ENCODE assay signal across 14 cellular contexts in genomic region chr9:124339603-124340146, GRCh38.
"Had no signal": no experiment of that assay in that cellular context is flagged by ENCODE, and none has a peak within 500 bp of the region (broad histone marks: within the 10 kb centered on the region; RNA-seq: fewer than 3 reads in every experiment).

No MANE protein-coding gene starts in this region.

- ATAC-seq: activated T-cell treated with anti-CD3 and anti-CD28 coated beads, Interleukin-2, amount 50 U/mL, for 4 hours; esophagus mucosa; sciatic nerve had no signal

- FAIRE-seq: endometrium, islet of Langerhans, TTC549 had no signal

- H3K27me3 ChIP-seq: spleen had no signal

- H3K4me3 ChIP-seq: spleen had no signal

- H3K27ac ChIP-seq: spleen had no signal

- DNase-seq: activated CD4-positive, alpha-beta T cell treated with anti-CD3 and anti-CD28 coated beads, Interleukin-2, amount 50 U/mL, for 48 hours; activated gamma-delta T cell; activated T-cell treated with anti-CD3 and anti-CD28 coated beads, Interleukin-2, amount 50 U/mL, for 4 hours; spleen; stimulated activated CD4-positive, alpha-beta T cell treated with anti-CD3 and anti-CD28 coated beads, Interleukin-2, amount 100 ng/mL, for 24 hours; stimulated activated naive CD4-positive, alpha-beta T cell; substantia nigra; T-helper 2 cell; trophoblast cell had no signal
